ENCODE assay signal across 8 cellular contexts in genomic region chr14:78598046-78598652, GRCh38.
DNase-seq lines count a peak whose midpoint lies in the region; ATAC-seq, FAIRE-seq and TF ChIP-seq lines count a peak whose summit lies in the region.

No MANE protein-coding gene starts in this region.

- WGBS in HepG2 (ENCODE audit: low lambda C conversion rate): 43% methylated on average over 10 of the region's 10 CpGs

- BruUV-seq in HepG2 (replicated peaks; lab: Mats Ljungman, UMichigan): no TSS peak

- no peak overlapping the region for H3K9ac ChIP-seq in HepG2 (ENCODE audit: insufficient read depth, low read depth, low read length)

- no peak overlapping the region for H3K4me3 ChIP-seq in HepG2 (replicated peaks in 1 of 3; ENCODE audit: insufficient read depth in 1 of 3, low read depth in 2 of 3, low read length in 3 of 3)

- 0 out of 2 replicates have a peak, but pooled peaks have one; percentile 24 for TF ChIP-seq RAD21 in HepG2 (CRISPR knock-in tag; IDR thresholded peaks at IDR 0.05)

- ATAC-seq in GM18502 (IDR thresholded peaks at IDR 0.05; ENCODE audit: poor library complexity, unreplicated experiment) (peak; percentile 97), HG02870 (IDR thresholded peaks at IDR 0.05; ENCODE audit: unreplicated experiment) (peak; percentile 93), HepG2 (peak; percentile 99)

- TF ChIP-seq CTCF in HepG2 (CRISPR knock-in tag; IDR thresholded peaks at IDR 0.05): peak; percentile 87

- H3K79me2 ChIP-seq in HepG2 (ENCODE audit: insufficient read depth, low read length): no peaks in the 10 kb centered on the region

- no peak overlapping the region for H2AFZ ChIP-seq in HepG2 (ENCODE audit: low read length)

- H4K20me1 ChIP-seq in HepG2 (ENCODE audit: insufficient read depth, low read length): no peaks in the 10 kb centered on the region

- intact Hi-C loops in HepG2 (cut with micrococcal nuclease; ENCODE audit: unreplicated experiment): loop anchor here (1.0 to 10.0 kb wide), 3 partner anchors 434 to 733 kb away; no protein-coding TSS in a partner anchor

- no peaks in the 10 kb centered on the region for H3K27me3 ChIP-seq in HepG2 (ENCODE audit: control insufficient read depth in 1 of 2, insufficient read depth in 2 of 2, low read length in 2 of 2)

- TF ChIP-seq EP300 in HepG2 (IDR thresholded peaks at IDR 0.05; ENCODE audit: low read depth in 2 of 2, low read length in 2 of 2) (no peak), HepG2 (CRISPR knock-in tag; IDR thresholded peaks at IDR 0.05; ENCODE audit: borderline replicate concordance) (no peak)

- FAIRE-seq in HepG2 (lab: Jason Lieb, UNC): peak; percentile 58

- in situ Hi-C loops in HepG2 (cut with HindIII; ENCODE audit: extremely low pct_ligation_motif_present, low pct_unique_long_range_greater_than_20kb): loop anchor here (10.0 to 25.0 kb wide), 2 partner anchors 573 to 736 kb away; no protein-coding TSS in a partner anchor

- no peak overlapping the region for H3K27ac ChIP-seq in HepG2 (ENCODE audit: extremely low read length, insufficient read depth, low read length)

- TF ChIP-seq POLR2A in HepG2 (IDR thresholded peaks at IDR 0.05; ENCODE audit: insufficient read depth in 1 of 2, low read depth in 2 of 2, low read length in 2 of 2): no peak

- DNase-seq in AG08396 (ENCODE audit: low spot score) (peak; percentile 74), NCI-H2107 (lab: John Stamatoyannopoulos, UW) (peak; percentile 84), UCSD-AML1 (lab: John Stamatoyannopoulos, UW; ENCODE audit: unreplicated experiment) (peak; percentile 20), dedifferentiated amniotic fluid mesenchymal stem cell (ENCODE audit: extremely low spot score) (peak; percentile 33), HepG2 (ENCODE audit: low spot score) (peak; percentile 44)
- peak; percentile 2 to 8 for DNase-seq in stimulated activated CD8-positive, alpha-beta memory T cell treated with anti-CD3 and anti-CD28 coated beads, Interleukin-15, amount 100 ng/mL, for 48 hours (ENCODE audit: low read depth in 2 of 2)

- no peaks in the 10 kb centered on the region for H3K4me1 ChIP-seq in HepG2 (ENCODE audit: insufficient read depth, low read length)

- POLR2A ChIA-PET in HepG2 (lab: Yijun Ruan, JAX): no interaction called here

- H3K4me2 ChIP-seq in HepG2 (ENCODE audit: low read depth, low read length): no peak overlapping the region

- no peaks in the 10 kb centered on the region for H3K36me3 ChIP-seq in HepG2 (replicated peaks in 1 of 2; ENCODE audit: control insufficient read depth in 1 of 2, insufficient read depth in 2 of 2, low read length in 2 of 2)

- H3K9me3 ChIP-seq in HepG2 (ENCODE audit: low read length): no peaks in the 10 kb centered on the region

- CTCF ChIA-PET in HepG2 (lab: Yijun Ruan, JAX; ENCODE audit: low intra/inter-chr PET ratio, low total read pairs): interaction anchor here (1.7 kb wide), 1 partner anchor 150 kb away, joined by 6 read pairs; no protein-coding TSS in a partner anchor

TF ChIP-seq in HepG2, 621 proteins besides CTCF, POLR2A, EP300 and RAD21 (continues in another document):
- TF ChIP-seq HOXA9 (CRISPR knock-in tag; IDR thresholded peaks at IDR 0.05; ENCODE audit: borderline replicate concordance) (no peak), MED1 (CRISPR knock-in tag; IDR thresholded peaks at IDR 0.05) (0 out of 2 replicates have a peak, but pooled peaks have one; percentile 18), ZFP90 (CRISPR knock-in tag; IDR thresholded peaks at IDR 0.05; ENCODE audit: borderline replicate concordance) (no peak), ISL2 (CRISPR knock-in tag; IDR thresholded peaks at IDR 0.05) (no peak), ZNF3 (CRISPR knock-in tag; IDR thresholded peaks at IDR 0.05) (no peak), ZNF160 (CRISPR knock-in tag; IDR thresholded peaks at IDR 0.05) (no peak), CERS6 (CRISPR knock-in tag; IDR thresholded peaks at IDR 0.05) (no peak), SMC3 (IDR thresholded peaks at IDR 0.05; ENCODE audit: low read length) (peak; percentile 51; the same call in 1 of the 2 replicates), RBM39 (IDR thresholded peaks at IDR 0.05; ENCODE audit: low read depth, low read length, poor library complexity, severe bottlenecking) (no peak), KLF9 (CRISPR knock-in tag; IDR thresholded peaks at IDR 0.05; ENCODE audit: low read depth) (no peak), CSRNP1 (CRISPR knock-in tag; IDR thresholded peaks at IDR 0.05) (no peak), ZBTB10 (CRISPR knock-in tag; IDR thresholded peaks at IDR 0.05; ENCODE audit: borderline replicate concordance) (no peak), TARDBP (CRISPR knock-in tag; IDR thresholded peaks at IDR 0.05) (peak; percentile 21; the same call in 1 of the 2 replicates), BHLHE40 (IDR thresholded peaks at IDR 0.05; ENCODE audit: low read length) (peak; percentile 86), KAT7 (CRISPR knock-in tag; IDR thresholded peaks at IDR 0.05; ENCODE audit: borderline replicate concordance) (no peak)

Comparison
In these comparisons a context has a peak if more than half of its experiments do, and no peak if none do; other contexts are left out.
1. DNase-seq: peak in every context shown above with its lines; median percentile 84 in NCI-H2107; 74 in AG08396; 44 in HepG2; 33 in dedifferentiated amniotic fluid mesenchymal stem cell; 20 in UCSD-AML1; 5 in stimulated activated CD8-positive, alpha-beta memory T cell treated with anti-CD3 and anti-CD28 coated beads, Interleukin-15, amount 100 ng/mL, for 48 hours.